In genomic region chr22:21797444-21798221, GRCh38 we compare ENCODE assay signal across 12 cellular contexts.
A peak's percentile ranks its signal among the peaks of the same experiment; 100 is the strongest.
DNase-seq lines count a peak whose midpoint lies in the region; ATAC-seq and TF ChIP-seq lines count a peak whose summit lies in the region.
"Had no signal": no experiment of that assay in that cellular context is flagged by ENCODE, and none has a peak within 500 bp of the region (broad histone marks: within the 10 kb centered on the region; RNA-seq: fewer than 3 reads in every experiment).

No MANE protein-coding gene starts in this region.

- in situ Hi-C loops in astrocyte of the spinal cord (cut with HindIII; ENCODE audit: low sequenced_read_pairs) (no loop called here), gastrocnemius medialis (cut with MboI; ENCODE audit: low sequenced_read_pairs in 4 of 4) (no loop called here)

- peaks cover 16 to 27% of the 10 kb centered on the region in 2 donors for H3K4me1 ChIP-seq in gastrocnemius medialis
- H3K4me1 ChIP-seq: prostate gland had no signal

- no peak for TF ChIP-seq POLR2A in gastrocnemius medialis (IDR thresholded peaks at IDR 0.05)

- DNase-seq in EH (ENCODE audit: low read depth) (peak; percentile 36), astrocyte of the spinal cord (ENCODE audit: low read depth, low spot score) (peak; percentile 37), fibroblast of the aortic adventitia (ENCODE audit: low read depth) (peak; percentile 43), gastrocnemius medialis (no peak), NCI-H2227 (lab: John Stamatoyannopoulos, UW; ENCODE audit: unreplicated experiment) (no peak), NK-92 (lab: John Stamatoyannopoulos, UW; ENCODE audit: unreplicated experiment) (no peak)
- DNase-seq: kidney, NCI-H1048 had no signal

- no peak overlapping the region for H3K27ac Mint-ChIP-seq in stimulated activated memory B cell treated with anti-CD40 and anti-IgM and Interleukin-4, amounts not matched to agents 10 μg/mL and 1 μg/mL and 100 μg/mL, for 72 hours
- H3K27ac Mint-ChIP-seq: activated naive CD4-positive, alpha-beta T cell treated with anti-CD3 and anti-CD28 coated beads, Interleukin-2, amount 50 U/mL, for 72 hours had no signal

- H3K27me3 ChIP-seq in gastrocnemius medialis: no peaks in the 10 kb centered on the region

- H3K27me3 Mint-ChIP-seq in stimulated activated memory B cell treated with anti-CD40 and anti-IgM and Interleukin-4, amounts not matched to agents 10 μg/mL and 1 μg/mL and 100 μg/mL, for 72 hours: no peaks in the 10 kb centered on the region

- H3K4me3 Mint-ChIP-seq in stimulated activated memory B cell treated with anti-CD40 and anti-IgM and Interleukin-4, amounts not matched to agents 10 μg/mL and 1 μg/mL and 100 μg/mL, for 72 hours: no peak overlapping the region

- H3K27ac ChIP-seq in gastrocnemius medialis: peak overlapping the region; percentile 56 to 78 (median 64)

- intact Hi-C loops in gastrocnemius medialis (cut with DNase I; ENCODE audit: low total_unique reads): no loop called here

- H3K4me1 Mint-ChIP-seq in stimulated activated memory B cell treated with anti-CD40 and anti-IgM and Interleukin-4, amounts not matched to agents 10 μg/mL and 1 μg/mL and 100 μg/mL, for 72 hours: no peaks in the 10 kb centered on the region

- no peak overlapping the region for H3K4me3 ChIP-seq in astrocyte of the spinal cord (ENCODE audit: low read depth, low read length)
- no peak overlapping the region for H3K4me3 ChIP-seq in fibroblast of the aortic adventitia (ENCODE audit: low read depth, low read length)
- H3K4me3 ChIP-seq in gastrocnemius medialis: no peak overlapping the region
- H3K4me3 ChIP-seq: prostate gland had no signal

- TF ChIP-seq CTCF in astrocyte of the spinal cord (IDR thresholded peaks at IDR 0.05; ENCODE audit: low read depth, low read length) (no peak), fibroblast of the aortic adventitia (IDR thresholded peaks at IDR 0.05; ENCODE audit: insufficient read depth, low read length) (no peak), gastrocnemius medialis (IDR thresholded peaks at IDR 0.05 in 4 of 5, conservative IDR thresholded peaks at IDR 0.05 in 1 of 5) (no peak)

- no peaks in the 10 kb centered on the region for H3K9me3 Mint-ChIP-seq in stimulated activated memory B cell treated with anti-CD40 and anti-IgM and Interleukin-4, amounts not matched to agents 10 μg/mL and 1 μg/mL and 100 μg/mL, for 72 hours
- H3K9me3 Mint-ChIP-seq: activated naive CD4-positive, alpha-beta T cell treated with anti-CD3 and anti-CD28 coated beads, Interleukin-2, amount 50 U/mL, for 72 hours had no signal

- peaks cover 45% of the 10 kb centered on the region for H3K36me3 Mint-ChIP-seq in stimulated activated memory B cell treated with anti-CD40 and anti-IgM and Interleukin-4, amounts not matched to agents 10 μg/mL and 1 μg/mL and 100 μg/mL, for 72 hours

- H3K36me3 ChIP-seq in gastrocnemius medialis: peaks cover 0 to 39% of the 10 kb centered on the region in 2 donors
- H3K36me3 ChIP-seq: prostate gland had no signal

- ATAC-seq in gastrocnemius medialis (no peak), HG03469 (IDR thresholded peaks at IDR 0.05; ENCODE audit: unreplicated experiment) (no peak)
- ATAC-seq in stimulated activated memory B cell treated with anti-CD40 and anti-IgM and Interleukin-4, amounts not matched to agents 10 μg/mL and 1 μg/mL and 100 μg/mL, for 72 hours: no peak
- ATAC-seq: activated naive CD4-positive, alpha-beta T cell treated with anti-CD3 and anti-CD28 coated beads, Interleukin-2, amount 50 U/mL, for 72 hours had no signal

- H3K9me3 ChIP-seq in gastrocnemius medialis: no peaks in the 10 kb centered on the region
- H3K9me3 ChIP-seq: prostate gland had no signal

Comparison
In these comparisons a context has a peak if more than half of its experiments do, and no peak if none do; other contexts are left out.
1. DNase-seq: peak in EH (single experiment), astrocyte of the spinal cord (single experiment) and fibroblast of the aortic adventitia (single experiment); none in gastrocnemius medialis (0 of 2), NCI-H2227 (single experiment) and NK-92 (single experiment).